In genomic region chr1:206864939-206865671, GRCh38 we compare ENCODE assay signal across 8 cellular contexts.
A peak's percentile ranks its signal among the peaks of the same experiment; 100 is the strongest.
DNase-seq lines count a peak whose midpoint lies in the region; ATAC-seq and TF ChIP-seq lines count a peak whose summit lies in the region.

IL20 (plus strand) TSS chr1:206865623; CDS start chr1:206865853, 230 bp downstream.

- ATAC-seq in memory B cell (ENCODE audit: low read depth) (peak; percentile 97), GM19324 (IDR thresholded peaks at IDR 0.05; ENCODE audit: low FRiP score, unreplicated experiment) (no peak)

- TF ChIP-seq CTCF in GM13976 (IDR thresholded peaks at IDR 0.05; ENCODE audit: borderline replicate concordance, control extremely low read depth, extremely low read depth, insufficient read depth, missing control alignments), result peak; percentile 86

- peaks cover 8% of the 10 kb centered on the region for H3K4me1 Mint-ChIP-seq in memory B cell

- H3K4me3 Mint-ChIP-seq in memory B cell, result no peak within 1 kb of the TSS

- peaks cover 2% of the 10 kb centered on the region for H3K36me3 Mint-ChIP-seq in memory B cell

- H3K27ac Mint-ChIP-seq in memory B cell, result no peak within 1 kb of the TSS

- peaks cover 11% of the 10 kb centered on the region for H3K27me3 Mint-ChIP-seq in memory B cell

- in situ Hi-C loops in GM13976 (cut with MboI; ENCODE audit: low sequenced_read_pairs, unreplicated experiment), result no loop called here

- DNase-seq in 8988T (peak; percentile 13), GM13976 (ENCODE audit: low spot score) (peak; percentile 62), NCI-H2171 treated with DMSO at 0.1 percent for 48 hours (lab: John Stamatoyannopoulos, UW) (peak; percentile 38), memory B cell (ENCODE audit: low spot score in 2 of 2) (peak; percentile 83 to 86)
- DNase-seq in activated CD4-positive, alpha-beta T cell treated with anti-CD3 and anti-CD28 coated beads, Interleukin-2, amount 50 U/mL, for 24 hours (ENCODE audit: low read depth in 1 of 2, low spot score in 1 of 2), result peak; percentile 74 to 82
- peak; percentile 85 for DNase-seq in effector CD4-positive, alpha-beta T cell
- DNase-seq in stimulated activated CD8-positive, alpha-beta memory T cell treated with anti-CD3 and anti-CD28 coated beads, Interleukin-2, amount 100 ng/mL, for 48 hours (ENCODE audit: low read depth in 2 of 2), result peak; percentile 85 to 86

- no peaks in the 10 kb centered on the region for H3K9me3 Mint-ChIP-seq in memory B cell

Comparison
In these comparisons a context has a peak if more than half of its experiments do, and no peak if none do; other contexts are left out.
1. DNase-seq: peak in every context shown above with its lines; median percentile 86 in stimulated activated CD8-positive, alpha-beta memory T cell treated with anti-CD3 and anti-CD28 coated beads, Interleukin-2, amount 100 ng/mL, for 48 hours; 85 in effector CD4-positive, alpha-beta T cell; 84 in memory B cell; 78 in activated CD4-positive, alpha-beta T cell treated with anti-CD3 and anti-CD28 coated beads, Interleukin-2, amount 50 U/mL, for 24 hours; 62 in GM13976; 38 in NCI-H2171 treated with DMSO at 0.1 percent for 48 hours; 13 in 8988T.